In the genomic region with DNA sequence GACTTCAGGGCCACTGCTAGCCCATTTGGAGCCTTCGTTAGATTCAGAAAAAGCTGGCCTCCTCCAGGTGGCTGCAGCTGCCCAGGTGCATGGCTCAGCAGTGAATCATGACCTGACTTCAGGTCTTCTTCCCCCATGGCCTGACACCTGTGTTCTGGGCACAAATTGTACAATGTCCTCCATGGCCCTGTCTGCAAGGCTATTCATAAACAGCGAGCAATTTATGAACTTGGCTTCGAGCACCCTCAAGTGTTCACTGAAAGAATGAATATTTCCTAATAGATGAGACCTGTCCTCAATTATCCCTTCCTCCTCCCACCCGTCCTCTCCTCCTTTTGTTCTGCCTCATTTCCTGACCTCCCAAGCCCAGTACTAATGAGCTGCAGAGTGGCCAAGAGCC, we compare ENCODE assay signal across 11 cellular contexts. TPM values are rescaled to one million over a fixed set of nuclear protein-coding genes. Genes with fewer than 3 reads are reported as not detected.
DNase-seq lines count a peak whose midpoint lies in the region; ATAC-seq and TF ChIP-seq lines count a peak whose summit lies in the region.
"Had no signal": no experiment of that assay in that cellular context is flagged by ENCODE, and none has a peak within 500 bp of the region (broad histone marks: within the 10 kb centered on the region; RNA-seq: fewer than 3 reads in every experiment).

No MANE protein-coding gene starts in this region.

- H3K4me3 ChIP-seq in BJ (ENCODE audit: low read depth, low read length) (no peak overlapping the region), H7 (ENCODE audit: insufficient read depth, low read depth, low read length) (no peak overlapping the region), Panc1 (ENCODE audit: low read depth in 2 of 2, low read length in 2 of 2) (no peak overlapping the region), foreskin fibroblast (ENCODE audit: low read depth in 1 of 2, low read length in 2 of 2) (no peak overlapping the region)
- H3K4me3 ChIP-seq: testis had no signal

- H3K4me1 ChIP-seq in Panc1 (ENCODE audit: control insufficient read depth, insufficient read depth, low read length): no peaks in the 10 kb centered on the region; the same call in 1 of the 2 replicates
- H3K4me1 ChIP-seq: testis had no signal

- TF ChIP-seq CTCF in BJ (IDR thresholded peaks at IDR 0.05; ENCODE audit: insufficient read depth, low read depth, low read length) (peak; percentile 24), Panc1 (IDR thresholded peaks at IDR 0.05) (peak; percentile 64), foreskin fibroblast (IDR thresholded peaks at IDR 0.05; ENCODE audit: low read depth, low read length) (no peak)

- BruUV-seq in Panc1 (replicated peaks; lab: Mats Ljungman, UMichigan): no TSS peak

- intact Hi-C loops in Panc1 (cut with micrococcal nuclease; ENCODE audit: unreplicated experiment): no loop called here

- H3K36me3 ChIP-seq in BJ (ENCODE audit: control insufficient read depth, insufficient read depth, low read length) (no peaks in the 10 kb centered on the region), H7 (replicated peaks; ENCODE audit: control insufficient read depth, insufficient read depth, low read length) (no peaks in the 10 kb centered on the region), Panc1 (ENCODE audit: control insufficient read depth, insufficient read depth, low read length) (no peaks in the 10 kb centered on the region)

- H3K9me3 ChIP-seq in Panc1 (ENCODE audit: control insufficient read depth, insufficient read depth, low read depth, low read length): no peaks in the 10 kb centered on the region
- H3K9me3 ChIP-seq: testis had no signal

- ATAC-seq in Panc1 (peak; percentile 82), HG03135 (IDR thresholded peaks at IDR 0.05; ENCODE audit: unreplicated experiment) (no peak)

- DNase-seq in BJ (ENCODE audit: low read depth) (no peak), H7 (peak; percentile 4), Panc1 (ENCODE audit: low read depth, low spot score) (no peak), foreskin fibroblast (peak; percentile 18 to 50), GDM1 (lab: John Stamatoyannopoulos, UW) (no peak)
- DNase-seq in stimulated activated CD8-positive, alpha-beta memory T cell treated with anti-CD3 and anti-CD28 coated beads, Interleukin-4, amount 100 ng/mL, for 48 hours: no peak
- no peak for DNase-seq in activated CD4-positive, alpha-beta T cell treated with anti-CD3 and anti-CD28 coated beads for 48 hours
- DNase-seq: NCI-H2171, testis had no signal

- peaks cover 10% of the 10 kb centered on the region for H3K27me3 ChIP-seq in BJ (ENCODE audit: control insufficient read depth, insufficient read depth, low read length)
- H3K27me3 ChIP-seq in H7 (ENCODE audit: control insufficient read depth, insufficient read depth, low read length): no peaks in the 10 kb centered on the region
- peaks cover 4% of the 10 kb centered on the region for H3K27me3 ChIP-seq in Panc1 (ENCODE audit: control insufficient read depth, insufficient read depth, low read length)
- H3K27me3 ChIP-seq: testis had no signal

- POLR2A ChIA-PET in BJ (lab: Charles Lee) (no interaction called here), Panc1 (lab: Charles Lee) (no interaction called here)

- no peak overlapping the region for H3K27ac ChIP-seq in Panc1 (ENCODE audit: low read length)
- H3K27ac ChIP-seq: testis had no signal

- CTCF ChIA-PET in BJ (lab: Yijun Ruan, JAX): interaction anchor here (0.6 to 3.4 kb wide), 10 partner anchors 14 to 342 kb away, joined by 3 to 22 read pairs (median 4); a partner anchor contains a TSS
- CTCF ChIA-PET in Panc1 (lab: Charles Lee): interaction anchor here (0.6 kb wide), 1 partner anchor 13 kb away, joined by 4 read pairs; no protein-coding TSS in a partner anchor

- in situ Hi-C loops in Panc1 (cut with HindIII; ENCODE audit: low pct_unique_long_range_greater_than_20kb, low sequenced_read_pairs): no loop called here

RNA-seq across cellular contexts. Expression of a gene that starts 12.2 kb away (rescaled TPM):
- 8.9 and 17.5 TPM in 2 replicates for polyA plus RNA-seq in BJ (2011; rRNA removed)
- 5.5 and 9.0 TPM in 2 replicates for polyA minus RNA-seq in BJ (2011; rRNA and poly(A)+ RNA removed)
- total RNA-seq in H7 (2014; rRNA removed; shearing (Covaris generic)): 22.1 and 25.5 TPM in 2 replicates
- total RNA-seq in Panc1 (2021; ENCODE audit: unreplicated experiment): 24.0 TPM
- polyA plus RNA-seq in Panc1 (2012; ENCODE audit: insufficient read length): 18.0 TPM

RNA-seq across cellular contexts. Expression of a gene that starts 29.9 kb away (rescaled TPM):
- not detected in 2 replicates for polyA plus RNA-seq in BJ (2011; rRNA removed)
- polyA minus RNA-seq in BJ (2011; rRNA and poly(A)+ RNA removed): 0.19 TPM in 1 of 2 replicates, not detected in the other
- total RNA-seq in H7 (2014; rRNA removed; shearing (Covaris generic)): not detected in 2 replicates
- not detected for total RNA-seq in Panc1 (2021; ENCODE audit: unreplicated experiment)
- polyA plus RNA-seq in Panc1 (2012; ENCODE audit: insufficient read length): not detected
- total RNA-seq: glomerular endothelial cell had no signal

RNA-seq across cellular contexts. Expression of a gene that starts 48.7 kb away (rescaled TPM):
- not detected in 2 replicates for polyA plus RNA-seq in BJ (2011; rRNA removed)
- not detected in 2 replicates for polyA minus RNA-seq in BJ (2011; rRNA and poly(A)+ RNA removed)
- total RNA-seq in H7 (2014; rRNA removed; shearing (Covaris generic)): 0.22 and 1.3 TPM in 2 replicates
- not detected for total RNA-seq in Panc1 (2021; ENCODE audit: unreplicated experiment)
- not detected for polyA plus RNA-seq in Panc1 (2012; ENCODE audit: insufficient read length)
- total RNA-seq: glomerular endothelial cell had no signal

Comparison
In these comparisons a context has a peak if more than half of its experiments do, and no peak if none do; other contexts are left out.
1. DNase-seq: peak in H7 (single experiment) and foreskin fibroblast (2 of 2); none in BJ (single experiment), Panc1 (single experiment), stimulated activated CD8-positive, alpha-beta memory T cell treated with anti-CD3 and anti-CD28 coated beads, Interleukin-4, amount 100 ng/mL, for 48 hours (single experiment), activated CD4-positive, alpha-beta T cell treated with anti-CD3 and anti-CD28 coated beads for 48 hours (single experiment) and GDM1 (single experiment).